Comparison of ENCODE assay signal across 8 cellular contexts in the genomic region with DNA sequence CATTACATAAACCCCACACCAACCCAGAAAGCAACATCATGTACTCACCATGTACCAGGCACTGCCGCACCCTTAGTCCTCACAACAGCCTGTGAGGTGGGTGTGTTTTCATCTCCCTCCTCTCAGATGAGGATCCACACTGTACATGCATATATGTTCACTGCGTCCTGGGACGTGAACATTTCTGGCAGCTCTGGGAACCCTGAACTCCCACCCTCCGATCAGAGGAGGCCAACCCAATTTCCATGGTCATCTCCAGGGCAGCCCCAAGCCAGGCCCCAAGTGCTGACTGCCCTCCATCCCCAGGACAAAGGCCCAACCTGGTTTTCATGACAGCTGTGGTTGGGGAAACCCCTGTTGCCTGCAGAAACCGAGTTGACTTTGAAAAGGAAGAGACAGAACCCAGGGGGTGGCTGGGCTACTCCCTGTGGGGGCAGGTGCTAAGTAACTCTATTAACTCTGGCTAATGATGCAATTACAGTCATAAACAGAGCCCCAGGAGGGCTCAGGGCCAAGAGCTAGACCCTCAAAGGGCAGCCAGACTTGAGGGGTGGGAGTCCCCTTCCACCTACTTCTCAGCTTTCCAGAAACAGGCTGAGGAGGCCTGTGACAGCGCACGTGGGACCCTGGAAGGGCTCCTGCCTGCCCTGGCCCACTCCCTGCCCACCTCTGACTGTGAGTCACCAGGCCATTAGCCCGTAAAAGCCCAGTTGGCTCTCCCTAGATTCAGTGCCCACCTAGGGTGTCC. TPM values are rescaled to one million over a fixed set of nuclear protein-coding genes. Genes with fewer than 3 reads are reported as not detected.
A peak's percentile ranks its signal among the peaks of the same experiment; 100 is the strongest.
DNase-seq lines count a peak whose midpoint lies in the region; ATAC-seq lines count a peak whose summit lies in the region.

No MANE protein-coding gene starts in this region.

- DNase-seq in Daoy (ENCODE audit: low read depth) (peak; percentile 59), NCI-H69 (lab: John Stamatoyannopoulos, UW) (peak; percentile 89), inferior parietal cortex (ENCODE audit: extremely low spot score) (peak; percentile 54), cerebellar nuclear complex (lab: John Stamatoyannopoulos, UW) (no peak), GDM1 (lab: John Stamatoyannopoulos, UW) (no peak)
- DNase-seq in activated naive CD4-positive, alpha-beta T cell treated with Interleukin-2 at 50 U/mL for 16 hours, result peak; percentile 70
- DNase-seq in stimulated activated CD4-positive, alpha-beta T cell treated with anti-CD3 and anti-CD28 coated beads, TNF-alpha, amount 100 ng/mL, for 48 hours (ENCODE audit: low read depth in 3 of 3), result peak in 2 of 3 donors; percentile 19 to 37

- ATAC-seq in GM21723 (IDR thresholded peaks at IDR 0.05; ENCODE audit: unreplicated experiment), result peak; percentile 41

RNA-seq across cellular contexts. Expression of a gene that starts 2.6 kb away (rescaled TPM):
- 4.0 and 8.1 TPM in 2 replicates for total RNA-seq in Daoy (2014; rRNA removed; shearing (Covaris generic))

RNA-seq across cellular contexts. Expression of a gene that starts 14.4 kb away (rescaled TPM):
- not detected in 2 replicates for total RNA-seq in Daoy (2014; rRNA removed; shearing (Covaris generic))

RNA-seq across cellular contexts. Expression of a gene that starts 46.9 kb away (rescaled TPM):
- 0.74 and 2.3 TPM in 2 replicates for total RNA-seq in Daoy (2014; rRNA removed; shearing (Covaris generic))

RNA-seq across cellular contexts. Expression of a gene that starts 47.8 kb away (rescaled TPM):
- total RNA-seq in Daoy (2014; rRNA removed; shearing (Covaris generic)), result not detected in 2 replicates

RNA-seq across cellular contexts. Expression of a gene that starts 54.7 kb away (rescaled TPM):
- total RNA-seq in Daoy (2014; rRNA removed; shearing (Covaris generic)), result 229 and 285 TPM in 2 replicates

Comparison
In these comparisons a context has a peak if more than half of its experiments do, and no peak if none do; other contexts are left out.
1. DNase-seq: peak in Daoy (single experiment), NCI-H69 (single experiment), activated naive CD4-positive, alpha-beta T cell treated with Interleukin-2 at 50 U/mL for 16 hours (single experiment), inferior parietal cortex (single experiment) and stimulated activated CD4-positive, alpha-beta T cell treated with anti-CD3 and anti-CD28 coated beads, TNF-alpha, amount 100 ng/mL, for 48 hours (2 of 3); none in cerebellar nuclear complex (0 of 2) and GDM1 (single experiment).